26 cellular contexts compared by ENCODE assay signal in genomic region chr12:96919510-96920210, GRCh38. TPM values are rescaled to one million over a fixed set of nuclear protein-coding genes. Genes with fewer than 3 reads are reported as not detected.
DNase-seq lines count a peak whose midpoint lies in the region; ATAC-seq and TF ChIP-seq lines count a peak whose summit lies in the region.
"Had no signal": no experiment of that assay in that cellular context is flagged by ENCODE, and none has a peak within 500 bp of the region (broad histone marks: within the 10 kb centered on the region; RNA-seq: fewer than 3 reads in every experiment).

No MANE protein-coding gene starts in this region.

- H3K4me3 Mint-ChIP-seq in CD8-positive, alpha-beta T cell: no peak overlapping the region
- H3K4me3 Mint-ChIP-seq in GM23338 (no peak overlapping the region), endodermal cell (no peak overlapping the region)
- H3K4me3 Mint-ChIP-seq: CD4-positive, alpha-beta T cell; T-helper 1 cell treated with Interleukin-12 subunit alpha and Interleukin-12 subunit beta and Interleukin-4 antibody, amounts not matched to agents 30 μg/mL and 1 μg/mL, for 36 hours had no signal

- no peak overlapping the region for H3K9ac ChIP-seq in endodermal cell (ENCODE audit: extremely low read depth, low read length, poor library complexity, severe bottlenecking)

- peaks cover 8% of the 10 kb centered on the region for H3K79me2 ChIP-seq in GM23338 (replicated peaks; ENCODE audit: insufficient read depth)

- H3K9me3 Mint-ChIP-seq in CD8-positive, alpha-beta T cell: peaks cover 4% of the 10 kb centered on the region
- H3K9me3 Mint-ChIP-seq in GM23338 (no peaks in the 10 kb centered on the region), endodermal cell (peaks cover 8% of the 10 kb centered on the region)

- no peak for TF ChIP-seq CTCF in CD8-positive, alpha-beta T cell (IDR thresholded peaks at IDR 0.05)
- TF ChIP-seq CTCF in GM23338 (conservative IDR thresholded peaks at IDR 0.05; ENCODE audit: low read depth in 2 of 2): no peak
- TF ChIP-seq CTCF in endodermal cell (conservative IDR thresholded peaks at IDR 0.05): no peak
- no peak for TF ChIP-seq CTCF in tibial artery (IDR thresholded peaks at IDR 0.05)

- H3K27ac Mint-ChIP-seq in CD8-positive, alpha-beta T cell: peak overlapping the region; percentile 15
- H3K27ac Mint-ChIP-seq in GM23338 (peak overlapping the region; percentile 75), endodermal cell (peak overlapping the region; percentile 28)
- H3K27ac Mint-ChIP-seq: CD4-positive, alpha-beta T cell; T-helper 1 cell treated with Interleukin-12 subunit alpha and Interleukin-12 subunit beta and Interleukin-4 antibody, amounts not matched to agents 30 μg/mL and 1 μg/mL, for 36 hours had no signal

- CTCF ChIA-PET in CD8-positive, alpha-beta T cell (lab: Charles Lee): no interaction called here

- no peaks in the 10 kb centered on the region for H3K27me3 Mint-ChIP-seq in CD8-positive, alpha-beta T cell (ENCODE audit: low read depth)
- H3K27me3 Mint-ChIP-seq in GM23338 (ENCODE audit: insufficient read depth, low read depth, poor library complexity): no peaks in the 10 kb centered on the region
- no peaks in the 10 kb centered on the region for H3K27me3 Mint-ChIP-seq in endodermal cell (ENCODE audit: insufficient read depth)
- H3K27me3 Mint-ChIP-seq: CD4-positive, alpha-beta T cell had no signal

- intact Hi-C loops in CD8-positive, alpha-beta T cell (cut with DNase I, micrococcal nuclease): loop anchor here in 1 of 2 experiments (5.0 to 10.0 kb wide), 2 partner anchors 58 to 1695 kb away; no protein-coding TSS in a partner anchor
- intact Hi-C loops in tibial artery (cut with DNase I; ENCODE audit: low total_unique reads): no loop called here

- H2AFZ ChIP-seq in GM23338: no peak overlapping the region

- no peaks in the 10 kb centered on the region for H3F3A ChIP-seq in GM23338 (replicated peaks; ENCODE audit: low read depth)

- H3K27ac ChIP-seq in CD8-positive, alpha-beta T cell (ENCODE audit: low read depth, low read length): no peak overlapping the region
- H3K27ac ChIP-seq in GM23338 (ENCODE audit: low read depth): no peak overlapping the region; the same call in 1 of the 2 replicates
- no peak overlapping the region for H3K27ac ChIP-seq in endodermal cell (ENCODE audit: low read depth, low read length)
- no peak overlapping the region for H3K27ac ChIP-seq in tibial artery
- H3K27ac ChIP-seq: body of pancreas, SK-N-MC, skin epidermis, upper lobe of left lung had no signal

- H3K9me2 ChIP-seq in GM23338 (ENCODE audit: insufficient read depth): 0 out of 2 replicates have a peak, but pooled peaks cover 3% of the 10 kb centered on the region

- no peak for ATAC-seq in CD8-positive, alpha-beta T cell
- ATAC-seq in GM23338 (no peak), HG03159 (IDR thresholded peaks at IDR 0.05; ENCODE audit: unreplicated experiment) (no peak)
- ATAC-seq: body of pancreas, esophagus mucosa, left colon had no signal

- H3K9me3 ChIP-seq in CD8-positive, alpha-beta T cell (ENCODE audit: low read length): no peaks in the 10 kb centered on the region
- H3K9me3 ChIP-seq in endodermal cell (ENCODE audit: control insufficient read depth, low read length): peaks cover 23% of the 10 kb centered on the region
- peaks cover 0 to 6% (median 4%) of the 10 kb centered on the region in 3 donors for H3K9me3 ChIP-seq in tibial artery
- H3K9me3 ChIP-seq: body of pancreas, upper lobe of left lung had no signal

- H3K4me1 Mint-ChIP-seq in CD8-positive, alpha-beta T cell (ENCODE audit: low read depth): peaks cover 15% of the 10 kb centered on the region
- peaks cover 21% of the 10 kb centered on the region for H3K4me1 Mint-ChIP-seq in GM23338
- peaks cover 30% of the 10 kb centered on the region for H3K4me1 Mint-ChIP-seq in endodermal cell

- DNase-seq in CD8-positive, alpha-beta T cell: no peak
- DNase-seq in GM23338 (ENCODE audit: low spot score) (no peak), NOMO-1 (lab: John Stamatoyannopoulos, UW; ENCODE audit: unreplicated experiment in 2 of 2) (peak; percentile 36 to 92), endodermal cell (no peak), tibial artery (no peak), NCI-H69 (lab: John Stamatoyannopoulos, UW) (no peak)
- no peak for DNase-seq in effector CD8-positive, alpha-beta T cell (lab: John Stamatoyannopoulos, UW)
- DNase-seq: activated CD8-positive, alpha-beta memory T cell treated with anti-CD3 and anti-CD28 coated beads, Interleukin-2, amount 50 U/mL, for 4 hours; activated effector memory CD4-positive, alpha-beta T cell treated with Interleukin-2 at 50 U/mL for 16 hours; body of pancreas; CD4-positive, alpha-beta T cell; DMS153; foreskin melanocyte; GOT3; left colon; mesendoderm; NCI-H1436; NCI-H510A treated with DMSO at 0.1 percent for 48 hours; nucleus accumbens; stimulated activated CD4-positive, alpha-beta T cell treated with anti-CD3 and anti-CD28 coated beads, Interleukin-1b, Interleukin-23, amount 100 ng/mL, for 48 hours; upper lobe of left lung had no signal

- peaks cover 55% of the 10 kb centered on the region for H3K36me3 Mint-ChIP-seq in CD8-positive, alpha-beta T cell
- H3K36me3 Mint-ChIP-seq in GM23338 (ENCODE audit: low read depth) (peaks cover 21% of the 10 kb centered on the region; the same call in 2 of the 3 replicates), endodermal cell (ENCODE audit: low read depth) (peaks cover 43% of the 10 kb centered on the region)

- no peaks in the 10 kb centered on the region for H4K20me1 ChIP-seq in GM23338 (replicated peaks; ENCODE audit: insufficient read depth)

- no peaks in the 10 kb centered on the region for H3K36me3 ChIP-seq in CD8-positive, alpha-beta T cell (ENCODE audit: insufficient read depth, low read length)
- H3K36me3 ChIP-seq in GM23338 (ENCODE audit: insufficient read depth): no peaks in the 10 kb centered on the region
- H3K36me3 ChIP-seq in endodermal cell (ENCODE audit: control insufficient read depth, insufficient read depth, low read length): peaks cover 44% of the 10 kb centered on the region
- peaks cover 5 to 17% (median 16%) of the 10 kb centered on the region in 3 donors for H3K36me3 ChIP-seq in tibial artery

- H3K4me3 ChIP-seq in CD8-positive, alpha-beta T cell (ENCODE audit: low read depth, low read length): no peak overlapping the region
- H3K4me3 ChIP-seq in GM23338 (peak overlapping the region; percentile 1; the same call in 1 of the 2 replicates), endodermal cell (ENCODE audit: low read length) (no peak overlapping the region), tibial artery (no peak overlapping the region)
- H3K4me3 ChIP-seq: body of pancreas, SK-N-MC, skin epidermis, upper lobe of left lung had no signal

- H3K27me3 ChIP-seq in CD8-positive, alpha-beta T cell (ENCODE audit: insufficient read depth, low read length): no peaks in the 10 kb centered on the region
- H3K27me3 ChIP-seq in GM23338 (ENCODE audit: insufficient read depth) (no peaks in the 10 kb centered on the region), endodermal cell (ENCODE audit: control insufficient read depth, insufficient read depth, low read length, poor library complexity, severe bottlenecking) (no peaks in the 10 kb centered on the region), tibial artery (no peaks in the 10 kb centered on the region)
- H3K27me3 ChIP-seq: body of pancreas, upper lobe of left lung had no signal

- H3K4me2 ChIP-seq in GM23338: peak overlapping the region; percentile 46

- POLR2A ChIA-PET in CD8-positive, alpha-beta T cell (lab: Charles Lee): no interaction called here

- H3K4me1 ChIP-seq in CD8-positive, alpha-beta T cell (ENCODE audit: insufficient read depth, low read length): no peaks in the 10 kb centered on the region
- H3K4me1 ChIP-seq in GM23338 (ENCODE audit: insufficient read depth): peaks cover 11% of the 10 kb centered on the region; the same call in 1 of the 2 replicates
- no peaks in the 10 kb centered on the region for H3K4me1 ChIP-seq in endodermal cell (ENCODE audit: control insufficient read depth, insufficient read depth, low read length)
- no peaks in the 10 kb centered on the region for H3K4me1 ChIP-seq in tibial artery
- H3K4me1 ChIP-seq: body of pancreas, upper lobe of left lung had no signal

- 100% methylated on average over 1 of the region's 2 CpGs for WGBS in endodermal cell (ENCODE audit: insufficient coverage in 1 of 2, insufficient read length in 1 of 2), 2 experiments

TF ChIP-seq in GM23338, 12 proteins besides CTCF, POLR2A, EP300 and RAD21 (continues in another document):
- TF ChIP-seq EZH2 (IDR thresholded peaks at IDR 0.05; ENCODE audit: low read depth, unreplicated experiment) (no peak), EZH2phosphoT487 (IDR thresholded peaks at IDR 0.05; ENCODE audit: unreplicated experiment) (no peak), CREB1 (CRISPR knock-in tag; IDR thresholded peaks at IDR 0.05; ENCODE audit: low read depth) (no peak)
- TF ChIP-seq, protein P1, sequence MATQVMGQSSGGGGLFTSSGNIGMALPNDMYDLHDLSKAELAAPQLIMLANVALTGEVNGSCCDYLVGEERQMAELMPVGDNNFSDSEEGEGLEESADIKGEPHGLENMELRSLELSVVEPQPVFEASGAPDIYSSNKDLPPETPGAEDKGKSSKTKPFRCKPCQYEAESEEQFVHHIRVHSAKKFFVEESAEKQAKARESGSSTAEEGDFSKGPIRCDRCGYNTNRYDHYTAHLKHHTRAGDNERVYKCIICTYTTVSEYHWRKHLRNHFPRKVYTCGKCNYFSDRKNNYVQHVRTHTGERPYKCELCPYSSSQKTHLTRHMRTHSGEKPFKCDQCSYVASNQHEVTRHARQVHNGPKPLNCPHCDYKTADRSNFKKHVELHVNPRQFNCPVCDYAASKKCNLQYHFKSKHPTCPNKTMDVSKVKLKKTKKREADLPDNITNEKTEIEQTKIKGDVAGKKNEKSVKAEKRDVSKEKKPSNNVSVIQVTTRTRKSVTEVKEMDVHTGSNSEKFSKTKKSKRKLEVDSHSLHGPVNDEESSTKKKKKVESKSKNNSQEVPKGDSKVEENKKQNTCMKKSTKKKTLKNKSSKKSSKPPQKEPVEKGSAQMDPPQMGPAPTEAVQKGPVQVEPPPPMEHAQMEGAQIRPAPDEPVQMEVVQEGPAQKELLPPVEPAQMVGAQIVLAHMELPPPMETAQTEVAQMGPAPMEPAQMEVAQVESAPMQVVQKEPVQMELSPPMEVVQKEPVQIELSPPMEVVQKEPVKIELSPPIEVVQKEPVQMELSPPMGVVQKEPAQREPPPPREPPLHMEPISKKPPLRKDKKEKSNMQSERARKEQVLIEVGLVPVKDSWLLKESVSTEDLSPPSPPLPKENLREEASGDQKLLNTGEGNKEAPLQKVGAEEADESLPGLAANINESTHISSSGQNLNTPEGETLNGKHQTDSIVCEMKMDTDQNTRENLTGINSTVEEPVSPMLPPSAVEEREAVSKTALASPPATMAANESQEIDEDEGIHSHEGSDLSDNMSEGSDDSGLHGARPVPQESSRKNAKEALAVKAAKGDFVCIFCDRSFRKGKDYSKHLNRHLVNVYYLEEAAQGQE (IDR thresholded peaks at IDR 0.05; ENCODE audit: unreplicated experiment): no peak

RNA-seq across cellular contexts. Expression of gene NEDD1, which starts 12.6 kb away (rescaled TPM):
- total RNA-seq in CD8-positive, alpha-beta T cell: 10 to 100 TPM; 26.7 to 27.8 TPM
- total RNA-seq in GM23338 (2014; rRNA removed; shearing (Covaris generic)): 35.8 and 67.0 TPM in 2 replicates
- polyA plus RNA-seq in GM23338 (2016; fragmentation: Nextera tagmentation; extraction: Ambion mirVana): 11.7 and 16.0 TPM in 2 replicates
- 10 to 100 TPM; 34.6 to 42.1 TPM for total RNA-seq in endodermal cell
- 41.2 TPM for polyA plus RNA-seq in endodermal cell (2013, experiment 1 of 2)
- 42.8 TPM for polyA plus RNA-seq in endodermal cell (2013, experiment 2 of 2)

Comparison
In these comparisons a context has a peak if more than half of its experiments do, and no peak if none do; other contexts are left out.
1. DNase-seq: peak in NOMO-1 (2 of 2); none in CD8-positive, alpha-beta T cell (0 of 7), GM23338 (single experiment), endodermal cell (single experiment), tibial artery (0 of 2), effector CD8-positive, alpha-beta T cell (single experiment) and NCI-H69 (single experiment).
2. H3K27ac Mint-ChIP-seq: peak in every context shown above with its lines; median percentile 75 in GM23338; 28 in endodermal cell; 15 in CD8-positive, alpha-beta T cell.